8 cellular contexts compared by ENCODE assay signal in the genomic region with DNA sequence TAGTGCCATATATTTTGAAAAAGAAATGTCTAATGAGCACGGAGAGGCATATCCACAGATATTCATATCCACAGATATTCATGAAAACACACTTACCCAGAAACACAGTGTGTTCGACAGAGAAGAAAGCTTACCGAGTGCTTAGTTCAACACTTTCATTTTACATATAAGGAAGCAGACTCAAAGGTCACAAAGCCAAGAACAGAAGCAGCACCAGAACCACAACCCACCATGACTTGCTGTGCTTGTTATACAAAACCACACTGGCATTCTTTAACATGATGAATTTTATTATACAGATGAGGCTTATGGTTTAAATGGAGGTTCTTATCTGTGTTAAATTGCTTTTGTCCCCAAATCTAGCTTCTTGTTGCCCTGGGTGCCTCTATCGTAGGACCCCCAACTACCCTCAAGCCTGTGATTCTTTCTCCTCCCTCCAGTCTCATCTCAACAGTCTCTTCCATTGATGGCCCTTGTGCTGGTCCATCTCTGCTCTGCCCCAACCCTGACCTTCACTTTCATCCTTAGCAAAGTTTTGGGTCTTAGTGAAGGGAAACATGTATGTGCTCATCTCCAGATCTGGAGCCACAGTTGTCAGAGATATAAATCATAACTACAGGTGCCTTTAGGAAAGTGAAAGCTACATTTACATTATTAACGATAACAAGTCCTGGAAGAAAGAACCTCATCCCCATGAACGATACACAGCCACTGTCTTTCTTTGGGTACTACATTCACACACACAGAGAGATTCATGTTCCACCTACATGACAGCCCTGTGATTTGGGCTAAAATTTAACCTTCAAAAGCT. TPM values are rescaled to one million over a fixed set of nuclear protein-coding genes. Genes with fewer than 3 reads are reported as not detected.
DNase-seq lines count a peak whose midpoint lies in the region; ATAC-seq and TF ChIP-seq lines count a peak whose summit lies in the region.

No MANE protein-coding gene starts in this region.

- H3K4me3 ChIP-seq in hepatocyte, result no peak overlapping the region

- no peaks in the 10 kb centered on the region for H3K4me1 ChIP-seq in hepatocyte (ENCODE audit: insufficient read depth)

- no peak for TF ChIP-seq CTCF in hepatocyte (IDR thresholded peaks at IDR 0.05; ENCODE audit: poor library complexity)

- H3K9me3 ChIP-seq in hepatocyte (ENCODE audit: low read depth), result no peaks in the 10 kb centered on the region

- no peaks in the 10 kb centered on the region for H3K79me2 ChIP-seq in hepatocyte

- H3K9me2 ChIP-seq in hepatocyte (replicated peaks; ENCODE audit: insufficient read depth), result no peaks in the 10 kb centered on the region

- no peak overlapping the region for H2AFZ ChIP-seq in hepatocyte

- 88% methylated on average over 6 of the region's 6 CpGs for WGBS in hepatocyte (ENCODE audit: low lambda C conversion rate, missing lambda C conversion rate)

- no peaks in the 10 kb centered on the region for H3K36me3 ChIP-seq in hepatocyte (replicated peaks; ENCODE audit: insufficient read depth, low read depth)

- no peak overlapping the region for H3K27ac ChIP-seq in hepatocyte

- H4K20me1 ChIP-seq in hepatocyte (ENCODE audit: insufficient read depth, poor library complexity, severe bottlenecking), result no peaks in the 10 kb centered on the region

- no peaks in the 10 kb centered on the region for H3K27me3 ChIP-seq in hepatocyte

- no peak overlapping the region for H3K4me2 ChIP-seq in hepatocyte

- peak; percentile 88 for ATAC-seq in GM19467 (IDR thresholded peaks at IDR 0.05; ENCODE audit: unreplicated experiment)
- peak; percentile 83 for ATAC-seq in HG03521 (IDR thresholded peaks at IDR 0.05; ENCODE audit: unreplicated experiment)

- DNase-seq in CD1c-positive myeloid dendritic cell (ENCODE audit: extremely low spot score) (peak; percentile 57), 8988T (no peak), NCI-H187 treated with DMSO at 0.1 percent for 48 hours (lab: John Stamatoyannopoulos, UW) (no peak), hepatocyte (ENCODE audit: low spot score) (no peak)
- DNase-seq in activated naive CD4-positive, alpha-beta T cell treated with anti-CD3 and anti-CD28 coated beads, Interleukin-2, amount 50 U/mL, for 16 hours, result peak; percentile 44
- peak in 5 of 6 experiments; percentile 6 to 70 (median 48) for DNase-seq in stimulated activated naive CD4-positive, alpha-beta T cell (lab: John Stamatoyannopoulos, UW)

RNA-seq across cellular contexts. Expression of a gene that starts 40.0 kb away (rescaled TPM):
- 147 and 182 TPM in 2 replicates for total RNA-seq in hepatocyte
- polyA plus RNA-seq in hepatocyte, result 155 and 179 TPM in 2 replicates

RNA-seq across cellular contexts. Expression of a gene that starts 47.3 kb away (rescaled TPM):
- 38.9 and 48.6 TPM in 2 replicates for total RNA-seq in hepatocyte
- polyA plus RNA-seq in hepatocyte, result 88.9 and 96.1 TPM in 2 replicates

Comparison
In these comparisons a context has a peak if more than half of its experiments do, and no peak if none do; other contexts are left out.
1. DNase-seq: peak in CD1c-positive myeloid dendritic cell (single experiment), activated naive CD4-positive, alpha-beta T cell treated with anti-CD3 and anti-CD28 coated beads, Interleukin-2, amount 50 U/mL, for 16 hours (single experiment) and stimulated activated naive CD4-positive, alpha-beta T cell (5 of 6); none in 8988T (single experiment), NCI-H187 treated with DMSO at 0.1 percent for 48 hours (single experiment) and hepatocyte (single experiment).